ENCODE assay signal across 1 cellular context in the genomic region with DNA sequence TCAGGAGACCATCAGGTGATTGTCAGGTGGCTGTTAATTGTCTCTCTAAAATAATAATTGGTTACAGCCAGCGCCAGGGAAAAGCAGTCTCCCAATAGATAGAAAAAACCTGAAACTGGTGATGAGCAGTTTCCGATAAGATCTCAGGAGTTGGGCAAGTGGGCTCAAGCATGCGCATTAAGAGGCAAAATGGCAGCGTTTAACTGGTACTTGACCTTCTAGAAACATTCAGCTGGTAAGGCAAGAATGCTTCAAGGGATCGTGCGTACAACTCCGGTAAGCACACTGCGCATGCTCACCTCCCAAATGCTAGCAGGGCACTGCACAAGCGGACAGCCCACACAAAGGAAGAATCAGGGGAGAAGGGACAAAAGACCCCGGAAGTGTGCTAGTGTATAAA.
TF ChIP-seq lines count a peak whose summit lies in the region.

No MANE protein-coding gene starts in this region.

TF ChIP-seq in IMR-90, 13 proteins besides CTCF, POLR2A, EP300 and RAD21:
- TF ChIP-seq CHD1 (IDR thresholded peaks at IDR 0.05; ENCODE audit: low read depth, low read length) (no peak), MAZ (IDR thresholded peaks at IDR 0.05; ENCODE audit: borderline replicate concordance, low read depth, low read length) (no peak), CEBPB (IDR thresholded peaks at IDR 0.05; ENCODE audit: low read depth, low read length) (no peak), USF2 (IDR thresholded peaks at IDR 0.05; ENCODE audit: low read depth, low read length) (no peak), SMC3 (IDR thresholded peaks at IDR 0.05; ENCODE audit: low read depth, low read length) (no peak), FOS (IDR thresholded peaks at IDR 0.05; ENCODE audit: low read depth, low read length) (no peak)
